Comparison of ENCODE assay signal across 19 cellular contexts in genomic region chr3:184559336-184559735, GRCh38. TPM values are rescaled to one million over a fixed set of nuclear protein-coding genes. Genes with fewer than 3 reads are reported as not detected.
DNase-seq lines count a peak whose midpoint lies in the region; ATAC-seq and TF ChIP-seq lines count a peak whose summit lies in the region.
"Had no signal": no experiment of that assay in that cellular context is flagged by ENCODE, and none has a peak within 500 bp of the region (broad histone marks: within the 10 kb centered on the region; RNA-seq: fewer than 3 reads in every experiment).

No MANE protein-coding gene starts in this region.

- H3K27me3 ChIP-seq in NT2/D1 (ENCODE audit: insufficient read depth, insufficient read length): peaks cover 50% of the 10 kb centered on the region
- H3K27me3 ChIP-seq: gastroesophageal sphincter had no signal

- H3K4me1 ChIP-seq in NT2/D1 (ENCODE audit: insufficient read depth, insufficient read length): peaks cover 29% of the 10 kb centered on the region
- H3K4me1 ChIP-seq in mucosa of descending colon (ENCODE audit: low read depth): peaks cover 33% of the 10 kb centered on the region

- peak overlapping the region; percentile 6 for H3K9ac ChIP-seq in NT2/D1 (ENCODE audit: insufficient read length, low read depth)
- H3K9ac ChIP-seq: KMS-11 had no signal

- no peak for TF ChIP-seq CTCF in mucosa of descending colon (IDR thresholded peaks at IDR 0.05)

- ATAC-seq in mucosa of descending colon (peak; percentile 67), HG03139 (IDR thresholded peaks at IDR 0.05; ENCODE audit: unreplicated experiment) (no peak), HG02588 (IDR thresholded peaks at IDR 0.05; ENCODE audit: unreplicated experiment) (no peak), HG03342 (IDR thresholded peaks at IDR 0.05; ENCODE audit: unreplicated experiment) (no peak), GM21576 (IDR thresholded peaks at IDR 0.05; ENCODE audit: unreplicated experiment) (no peak)
- ATAC-seq: gastroesophageal sphincter, Panc1 had no signal

- no peaks in the 10 kb centered on the region for H3K36me3 ChIP-seq in NT2/D1 (ENCODE audit: insufficient read depth, insufficient read length, low read length)
- H3K36me3 ChIP-seq in mucosa of descending colon (ENCODE audit: low read depth): no peaks in the 10 kb centered on the region
- H3K36me3 ChIP-seq: gastroesophageal sphincter had no signal

- intact Hi-C loops in mucosa of descending colon (cut with DNase I, micrococcal nuclease): no loop called here

- H3K4me3 ChIP-seq in NT2/D1 (ENCODE audit: insufficient read length, low read depth): no peak overlapping the region
- no peak overlapping the region for H3K4me3 ChIP-seq in mucosa of descending colon
- H3K4me3 ChIP-seq: gastroesophageal sphincter, skin epidermis had no signal

- DNase-seq in COLO668 (lab: John Stamatoyannopoulos, UW; ENCODE audit: unreplicated experiment) (peak; percentile 84), NCI-H1417 treated with DMSO at 0.1 percent for 48 hours (lab: John Stamatoyannopoulos, UW) (peak; percentile 75), NT2/D1 (ENCODE audit: low read depth, low spot score) (no peak), mucosa of descending colon (peak; percentile 84 to 91 (median 85))
- DNase-seq: activated CD4-positive, CD25-positive, alpha-beta regulatory T cell treated with anti-CD3 and anti-CD28 coated beads, Interleukin-2, amount 50 U/mL, for 72 hours; activated naive CD8-positive, alpha-beta T cell treated with anti-CD3 and anti-CD28 coated beads for 36 hours; HCEC 1CT; immature natural killer cell; NCI-H187 treated with DMSO at 0.1 percent for 48 hours; T-helper 1 cell had no signal

- H3K9me3 ChIP-seq in NT2/D1 (ENCODE audit: insufficient read depth, low read length) (no peaks in the 10 kb centered on the region), mucosa of descending colon (no peaks in the 10 kb centered on the region)
- H3K9me3 ChIP-seq: gastroesophageal sphincter had no signal

RNA-seq across cellular contexts. Expression of gene EPHB3, which starts 2.2 kb away (rescaled TPM):
- 10 to 100 TPM; 14.1 to 57.2 (median 33.6) TPM for total RNA-seq in mucosa of descending colon
- total RNA-seq: endothelial cell of umbilical vein had no signal
